ENCODE assay signal across 15 cellular contexts in genomic region chr7:155770186-155770585, GRCh38. TPM values are rescaled to one million over a fixed set of nuclear protein-coding genes. Genes with fewer than 3 reads are reported as not detected.
DNase-seq lines count a peak whose midpoint lies in the region; ATAC-seq and TF ChIP-seq lines count a peak whose summit lies in the region.
"Had no signal": no experiment of that assay in that cellular context is flagged by ENCODE, and none has a peak within 500 bp of the region (broad histone marks: within the 10 kb centered on the region; RNA-seq: fewer than 3 reads in every experiment).

No MANE protein-coding gene starts in this region.

- no peak overlapping the region for H3K14ac ChIP-seq in neuronal stem cell (ENCODE audit: low read length)

- no peak overlapping the region for H4K8ac ChIP-seq in neuronal stem cell (ENCODE audit: low read depth, low read length)

- no peak overlapping the region for H2BK15ac ChIP-seq in neuronal stem cell (ENCODE audit: low read length)

- peaks cover 6% of the 10 kb centered on the region; the same call in 1 of the 2 replicates for H3K4me1 Mint-ChIP-seq in HFFc6 (ENCODE audit: low read depth)
- H3K4me1 Mint-ChIP-seq in chondrocyte (ENCODE audit: low read depth), result peaks cover 11% of the 10 kb centered on the region
- H3K4me1 Mint-ChIP-seq in type B pancreatic cell (ENCODE audit: unreplicated experiment), result peaks cover 7% of the 10 kb centered on the region

- no peak overlapping the region for H2BK120ac ChIP-seq in neuronal stem cell (ENCODE audit: low read depth, low read length)

- H3K27ac Mint-ChIP-seq in HFFc6, result peak overlapping the region; percentile 36; the same call in 1 of the 2 replicates
- H3K27ac Mint-ChIP-seq in chondrocyte (ENCODE audit: unreplicated experiment), result peak overlapping the region; percentile 22
- H3K27ac Mint-ChIP-seq in type B pancreatic cell, result peak overlapping the region; percentile 61
- H3K27ac Mint-ChIP-seq: CD4-positive, alpha-beta memory T cell had no signal

- no peak overlapping the region for H3K4me3 ChIP-seq in neuronal stem cell (ENCODE audit: low read length in 2 of 2)
- H3K4me3 ChIP-seq: MG63 had no signal

- TF ChIP-seq CTCF in HFFc6 (IDR thresholded peaks at IDR 0.05) (no peak), chondrocyte (IDR thresholded peaks at IDR 0.05) (no peak), type B pancreatic cell (conservative IDR thresholded peaks at IDR 0.05) (no peak)

- H2AFZ ChIP-seq in neuronal stem cell (ENCODE audit: low read length), result no peak overlapping the region

- no peak for DNase-seq in HFFc6
- no peak for DNase-seq in chondrocyte (ENCODE audit: low spot score)
- no peak for DNase-seq in neuronal stem cell (ENCODE audit: low spot score)
- DNase-seq in type B pancreatic cell (ENCODE audit: extremely low spot score, unreplicated experiment), result no peak
- DNase-seq in NCI-H345 (lab: John Stamatoyannopoulos, UW), result no peak
- DNase-seq: AML-193; CD4-positive, alpha-beta memory T cell; KG1; MG63; NCI-H1092 treated with DMSO at 0.1 percent for 48 hours; NCI-H1694; NCI-H69 had no signal

- ATAC-seq in GM21381 (IDR thresholded peaks at IDR 0.05; ENCODE audit: unreplicated experiment) (no peak), HG02678 (IDR thresholded peaks at IDR 0.05; ENCODE audit: unreplicated experiment) (no peak)

- no peaks in the 10 kb centered on the region for H3K79me1 ChIP-seq in neuronal stem cell (ENCODE audit: low read depth, low read length)

- H3K36me3 Mint-ChIP-seq in HFFc6 (ENCODE audit: low read depth) (peaks cover 7% of the 10 kb centered on the region), chondrocyte (ENCODE audit: low read depth) (peaks cover 21% of the 10 kb centered on the region), type B pancreatic cell (peaks cover 24% of the 10 kb centered on the region)

- no peaks in the 10 kb centered on the region for H3K9me3 Mint-ChIP-seq in HFFc6
- H3K9me3 Mint-ChIP-seq in chondrocyte (ENCODE audit: low read depth), result no peaks in the 10 kb centered on the region
- H3K9me3 Mint-ChIP-seq in type B pancreatic cell, result no peaks in the 10 kb centered on the region
- H3K9me3 Mint-ChIP-seq: CD4-positive, alpha-beta memory T cell had no signal

- H4K91ac ChIP-seq in neuronal stem cell (ENCODE audit: low read depth, low read length, poor library complexity), result no peak overlapping the region

- H3K27me3 Mint-ChIP-seq in HFFc6 (ENCODE audit: insufficient read depth) (no peaks in the 10 kb centered on the region; the same call in 1 of the 2 replicates), chondrocyte (ENCODE audit: low read depth) (no peaks in the 10 kb centered on the region), type B pancreatic cell (no peaks in the 10 kb centered on the region)
- H3K27me3 Mint-ChIP-seq: CD4-positive, alpha-beta memory T cell had no signal

- H3K4me3 Mint-ChIP-seq in HFFc6 (no peak overlapping the region), chondrocyte (ENCODE audit: unreplicated experiment) (no peak overlapping the region), type B pancreatic cell (no peak overlapping the region)
- H3K4me3 Mint-ChIP-seq: CD4-positive, alpha-beta memory T cell had no signal

- H3K4me2 ChIP-seq in neuronal stem cell (ENCODE audit: insufficient read depth, low read length, poor library complexity, severe bottlenecking), result no peak overlapping the region

- peaks cover 44 to 94% of the 10 kb centered on the region in 2 donors for H3K36me3 ChIP-seq in neuronal stem cell (replicated peaks in 1 of 2; ENCODE audit: control insufficient read depth in 2 of 2, insufficient read depth in 2 of 2, low read length in 2 of 2)
- H3K36me3 ChIP-seq: MG63 had no signal

- H2BK5ac ChIP-seq in neuronal stem cell (ENCODE audit: low read length), result no peak overlapping the region

- H3K9ac ChIP-seq in neuronal stem cell (ENCODE audit: low read depth, low read length, poor library complexity), result no peak overlapping the region

- H3K27ac ChIP-seq in neuronal stem cell (replicated peaks; ENCODE audit: low read length), result no peak overlapping the region

- H2AK5ac ChIP-seq in neuronal stem cell (ENCODE audit: low read depth, low read length), result no peak overlapping the region

- no peaks in the 10 kb centered on the region for H3K9me3 ChIP-seq in neuronal stem cell (replicated peaks in 1 of 2; ENCODE audit: control insufficient read depth in 2 of 2, insufficient read depth in 1 of 2, low read depth in 1 of 2, low read length in 2 of 2)
- H3K9me3 ChIP-seq: MG63 had no signal

- H3K4ac ChIP-seq in neuronal stem cell (ENCODE audit: low read length), result no peak overlapping the region

- no peak overlapping the region for H2BK12ac ChIP-seq in neuronal stem cell (ENCODE audit: low read length)

- H3K27me3 ChIP-seq in neuronal stem cell (ENCODE audit: control insufficient read depth in 3 of 3, insufficient read depth in 3 of 3, low read depth in 1 of 3, low read length in 3 of 3), result no peaks in the 10 kb centered on the region
- H3K27me3 ChIP-seq: MG63 had no signal

- H3K18ac ChIP-seq in neuronal stem cell (ENCODE audit: low read length), result no peak overlapping the region

- H3K4me1 ChIP-seq in neuronal stem cell (ENCODE audit: control insufficient read depth in 2 of 2, insufficient read depth in 1 of 2, low read depth in 1 of 2, low read length in 2 of 2), result no peaks in the 10 kb centered on the region

- peak overlapping the region; percentile 7 for H3K23ac ChIP-seq in neuronal stem cell (ENCODE audit: low read depth, low read length, poor library complexity)

- no CpG with 5 or more reads among the region's 8 CpGs for WGBS in neuronal stem cell (ENCODE audit: extremely low coverage in 2 of 2, insufficient read length in 2 of 2, insufficient replicate concordance in 1 of 2), 2 donors

RNA-seq across cellular contexts. Expression of gene SHH, which starts 42.1 kb away (rescaled TPM):
- total RNA-seq in HFFc6 (2021; fragmentation: NEBNext Ultra II Directional; extraction: Animal tissue kit (Norgen Biotek cat#: 25700)), result not detected
- total RNA-seq in chondrocyte (not detected in 3 replicates), type B pancreatic cell (ENCODE audit: low replicate concordance) (24.9 and 28.3 TPM in 2 replicates)
- polyA plus RNA-seq in neuronal stem cell (2013, experiment 1 of 2), result 0.08 TPM
- polyA plus RNA-seq in neuronal stem cell (2013, experiment 2 of 2), result 0.06 TPM
- total RNA-seq: A673; CD4-positive, alpha-beta memory T cell had no signal

Comparison
In these comparisons a context has a peak if more than half of its experiments do, and no peak if none do; other contexts are left out.
1. RNA of gene SHH, which starts 42.1 kb away (total RNA-seq): 24.9 to 28.3 TPM in type B pancreatic cell; not detected in chondrocyte and not detected in HFFc6; every median in the first group is over 10 times any median in the second.
2. Peak in every context shown above with its lines, with median percentiles within 50 percentile points of each other: H3K27ac Mint-ChIP-seq.